In the genomic region with DNA sequence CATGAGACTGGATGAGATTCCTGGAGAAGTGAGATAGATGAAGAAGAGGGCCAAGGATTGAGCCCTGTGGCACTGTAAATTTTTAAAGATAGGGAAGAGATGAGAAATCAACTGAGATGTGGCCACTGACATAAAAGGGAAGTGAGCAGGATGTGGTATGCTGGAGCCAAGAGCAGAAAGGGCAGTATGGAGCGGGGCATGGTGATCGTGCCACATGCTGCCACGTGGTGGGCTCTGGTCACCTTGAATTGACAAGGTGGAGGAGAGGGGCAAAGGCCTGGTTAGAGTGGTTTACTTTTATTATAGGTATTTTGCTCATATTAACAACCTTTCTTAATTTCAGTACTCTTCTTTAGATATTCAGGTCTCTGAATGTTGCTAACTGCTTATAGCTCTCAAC, we compare ENCODE assay signal across 28 cellular contexts.
"Had no signal": no experiment of that assay in that cellular context is flagged by ENCODE, and none has a peak within 500 bp of the region (broad histone marks: within the 10 kb centered on the region; RNA-seq: fewer than 3 reads in every experiment).

No MANE protein-coding gene starts in this region.

- H3K4me1 Mint-ChIP-seq: activated B cell treated with CpG ODN at 0.5 μM for 24 hours; activated CD4-positive, alpha-beta T cell treated with anti-CD3 and anti-CD28 coated beads, Interleukin-2, amount 10 ng/mL, durations not matched to agents 24 days and 14 days; activated CD8-positive, alpha-beta memory T cell treated with anti-CD3 and anti-CD28 coated beads, Interleukin-2, amount 10 ng/mL, durations not matched to agents 7 days and 5 days; activated naive CD8-positive, alpha-beta T cell treated with anti-CD3 and anti-CD28 coated beads, Interleukin-2, amount 50 U/mL, for 24 hours; T-cell had no signal

- H3K27me3 Mint-ChIP-seq: activated B cell treated with CpG ODN at 0.5 μM for 24 hours; activated CD4-positive, alpha-beta T cell treated with anti-CD3 and anti-CD28 coated beads, Interleukin-2, amount 10 ng/mL, durations not matched to agents 24 days and 14 days; activated CD8-positive, alpha-beta memory T cell treated with anti-CD3 and anti-CD28 coated beads, Interleukin-2, amount 10 ng/mL, durations not matched to agents 7 days and 5 days had no signal

- H3K4me3 Mint-ChIP-seq: activated B cell treated with CpG ODN at 0.5 μM for 24 hours; activated CD4-positive, alpha-beta T cell treated with anti-CD3 and anti-CD28 coated beads, Interleukin-2, amount 10 ng/mL, durations not matched to agents 24 days and 14 days; activated CD8-positive, alpha-beta memory T cell treated with anti-CD3 and anti-CD28 coated beads, Interleukin-2, amount 10 ng/mL, durations not matched to agents 7 days and 5 days; activated naive CD8-positive, alpha-beta T cell treated with anti-CD3 and anti-CD28 coated beads, Interleukin-2, amount 50 U/mL, for 24 hours; activated T-cell treated with anti-CD3 and anti-CD28 coated beads, Interleukin-2, amount 50 U/mL, for 4 hours; brain; T-cell had no signal

- DNase-seq: activated B cell treated with CpG ODN at 0.5 μM for 24 hours; activated CD4-positive, alpha-beta T cell treated with anti-CD3 and anti-CD28 coated beads for 1 hour; activated CD4-positive, alpha-beta T cell treated with anti-CD3 and anti-CD28 coated beads, Interleukin-2, amount 10 ng/mL, durations not matched to agents 24 days and 14 days; activated CD4-positive, alpha-beta T cell treated with anti-CD3 and anti-CD28 coated beads, Interleukin-2, amount 50 U/mL, for 48 hours; activated CD8-positive, alpha-beta memory T cell treated with anti-CD3 and anti-CD28 coated beads, Interleukin-2, amount 10 ng/mL, durations not matched to agents 7 days and 5 days; activated effector memory CD4-positive, alpha-beta T cell treated with anti-CD3 and anti-CD28 coated beads, Interleukin-2, amount 50 U/mL, for 16 hours; activated naive CD4-positive, alpha-beta T cell treated with Interleukin-2 at 50 U/mL for 16 hours; activated naive CD8-positive, alpha-beta T cell treated with anti-CD3 and anti-CD28 coated beads, Interleukin-2, amount 50 U/mL, for 24 hours; activated T-cell treated with anti-CD3 and anti-CD28 coated beads, Interleukin-2, amount 50 U/mL, for 4 hours; amygdala; Karpas-422; NCI-H1105; NCI-H1436; NCI-H1694 treated with DMSO at 0.1 percent for 48 hours; NCI-H2029 treated with DMSO at 0.1 percent for 48 hours; NCI-H345; NCI-H510A; NCI-H69; NK-92 treated with Interleukin-12 subunit alpha and Interleukin-12 subunit beta, amount 100 ng/mL, for 24 hours; PC-9; SIG-M5; T-cell; T-helper 2 cell; T1000 had no signal

- H3K27me3 ChIP-seq: cardiac muscle cell had no signal

- H3K27ac ChIP-seq: cardiac muscle cell, PC-9 had no signal

- H3K36me3 Mint-ChIP-seq: activated CD8-positive, alpha-beta memory T cell treated with anti-CD3 and anti-CD28 coated beads, Interleukin-2, amount 10 ng/mL, durations not matched to agents 7 days and 5 days; activated naive CD4-positive, alpha-beta T cell treated with anti-CD3 and anti-CD28 coated beads, Interleukin-2, amount 50 U/mL, for 72 hours; brain; T-cell had no signal

- ATAC-seq: activated CD8-positive, alpha-beta memory T cell treated with anti-CD3 and anti-CD28 coated beads, Interleukin-2, amount 10 ng/mL, durations not matched to agents 7 days and 5 days; activated naive CD4-positive, alpha-beta T cell treated with anti-CD3 and anti-CD28 coated beads, Interleukin-2, amount 50 U/mL, for 72 hours; activated naive CD8-positive, alpha-beta T cell treated with anti-CD3 and anti-CD28 coated beads, Interleukin-2, amount 50 U/mL, for 24 hours; activated T-cell treated with anti-CD3 and anti-CD28 coated beads, Interleukin-2, amount 50 U/mL, for 4 hours; K562; T-cell had no signal

- H3K4me3 ChIP-seq: cardiac muscle cell, K562, PC-9 had no signal

- H3K36me3 ChIP-seq: cardiac muscle cell had no signal

- H3K27ac Mint-ChIP-seq: activated B cell treated with CpG ODN at 0.5 μM for 24 hours; activated CD4-positive, alpha-beta T cell treated with anti-CD3 and anti-CD28 coated beads, Interleukin-2, amount 10 ng/mL, durations not matched to agents 24 days and 14 days; activated CD8-positive, alpha-beta memory T cell treated with anti-CD3 and anti-CD28 coated beads, Interleukin-2, amount 10 ng/mL, durations not matched to agents 7 days and 5 days; activated naive CD4-positive, alpha-beta T cell treated with anti-CD3 and anti-CD28 coated beads, Interleukin-2, amount 50 U/mL, for 72 hours; activated naive CD8-positive, alpha-beta T cell treated with anti-CD3 and anti-CD28 coated beads, Interleukin-2, amount 50 U/mL, for 24 hours; brain; T-cell had no signal

- H3K9me3 Mint-ChIP-seq: activated B cell treated with CpG ODN at 0.5 μM for 24 hours; activated CD4-positive, alpha-beta T cell treated with anti-CD3 and anti-CD28 coated beads, Interleukin-2, amount 10 ng/mL, durations not matched to agents 24 days and 14 days; activated naive CD4-positive, alpha-beta T cell treated with anti-CD3 and anti-CD28 coated beads, Interleukin-2, amount 50 U/mL, for 72 hours; activated naive CD8-positive, alpha-beta T cell treated with anti-CD3 and anti-CD28 coated beads, Interleukin-2, amount 50 U/mL, for 24 hours; activated T-cell treated with anti-CD3 and anti-CD28 coated beads, Interleukin-2, amount 50 U/mL, for 4 hours; T-cell had no signal
